ENCODE assay signal across 20 cellular contexts in genomic region chr19:38531515-38531914, GRCh38.
DNase-seq lines count a peak whose midpoint lies in the region; ATAC-seq, FAIRE-seq and TF ChIP-seq lines count a peak whose summit lies in the region.
"Had no signal": no experiment of that assay in that cellular context is flagged by ENCODE, and none has a peak within 500 bp of the region (broad histone marks: within the 10 kb centered on the region; RNA-seq: fewer than 3 reads in every experiment).

No MANE protein-coding gene starts in this region.

- TF ChIP-seq POLR2A in A549 (IDR thresholded peaks at IDR 0.05; ENCODE audit: low read length): no peak

- H3K4me3 Mint-ChIP-seq in naive thymus-derived CD4-positive, alpha-beta T cell: no peak overlapping the region
- H3K4me3 Mint-ChIP-seq: CD4-positive, alpha-beta memory T cell; CD4-positive, CD25-positive, alpha-beta regulatory T cell; CD8-positive, alpha-beta memory T cell had no signal

- no peaks in the 10 kb centered on the region for H3K36me3 ChIP-seq in HEK293 (ENCODE audit: control insufficient read depth in 2 of 2, insufficient read depth in 1 of 2, low read length in 2 of 2)
- H3K36me3 ChIP-seq in kidney (ENCODE audit: control insufficient read depth in 1 of 2, insufficient read depth in 2 of 2, low read length in 2 of 2): no peaks in the 10 kb centered on the region
- H3K36me3 ChIP-seq in naive thymus-derived CD4-positive, alpha-beta T cell (ENCODE audit: control insufficient read depth in 2 of 3, insufficient read depth in 3 of 3, low read length in 3 of 3): no peaks in the 10 kb centered on the region
- H3K36me3 ChIP-seq: BE2C, BLaER1 had no signal

- peaks cover 26% of the 10 kb centered on the region for H3K9me3 ChIP-seq in A549
- H3K9me3 ChIP-seq in HEK293 (ENCODE audit: control insufficient read depth, insufficient read depth, low read depth, low read length): no peaks in the 10 kb centered on the region
- H3K9me3 ChIP-seq in kidney (ENCODE audit: control insufficient read depth in 1 of 2, low read length in 2 of 2): peaks cover 5 to 9% of the 10 kb centered on the region in 2 donors
- H3K9me3 ChIP-seq in naive thymus-derived CD4-positive, alpha-beta T cell (ENCODE audit: control insufficient read depth in 2 of 3, low read length in 3 of 3): peaks cover 0 to 10% (median 0%) of the 10 kb centered on the region in 3 experiments
- H3K9me3 ChIP-seq: BE2C had no signal

- peaks cover 0 to 19% (median 4%) of the 10 kb centered on the region in 5 donors for H3K36me3 Mint-ChIP-seq in naive thymus-derived CD4-positive, alpha-beta T cell
- H3K36me3 Mint-ChIP-seq: CD14-positive monocyte; CD8-positive, alpha-beta memory T cell had no signal

- DNase-seq in A549 (ENCODE audit: low read depth in 1 of 2, low spot score in 1 of 2) (no peak), kidney (peak; percentile 34), NCI-H187 treated with DMSO at 0.1 percent for 48 hours (lab: John Stamatoyannopoulos, UW) (no peak)
- no peak for DNase-seq in naive thymus-derived CD4-positive, alpha-beta T cell
- DNase-seq: ACHN; BE2C; C1 segment of cervical spinal cord; CD4-positive, alpha-beta memory T cell; CD4-positive, CD25-positive, alpha-beta regulatory T cell; CD8-positive, alpha-beta memory T cell; COR-L47; DMS79 treated with DMSO at 0.1 percent for 48 hours; GF-D8 had no signal

- POLR2A ChIA-PET in A549 (lab: Yijun Ruan, JAX): no interaction called here
- POLR2A ChIA-PET in HEK293 (lab: Yijun Ruan, JAX): no interaction called here
- POLR2A ChIA-PET in naive thymus-derived CD4-positive, alpha-beta T cell (lab: Charles Lee): no interaction called here

- H3K4me2 ChIP-seq in A549: no peak overlapping the region
- H3K4me2 ChIP-seq: BLaER1 had no signal

- H3K9ac ChIP-seq in kidney (ENCODE audit: low read length in 2 of 2): no peak overlapping the region
- H3K9ac ChIP-seq: BLaER1 had no signal

- no peak for TF ChIP-seq RAD21 in A549 (conservative IDR thresholded peaks at IDR 0.05 in 1 of 2, IDR thresholded peaks at IDR 0.05 in 1 of 2)

- H3K27me3 Mint-ChIP-seq in naive thymus-derived CD4-positive, alpha-beta T cell: peaks cover 0 to 12% (median 0%) of the 10 kb centered on the region in 5 donors
- H3K27me3 Mint-ChIP-seq: CD4-positive, alpha-beta memory T cell; CD4-positive, CD25-positive, alpha-beta regulatory T cell had no signal

- H3K27me3 ChIP-seq in naive thymus-derived CD4-positive, alpha-beta T cell (ENCODE audit: control insufficient read depth in 2 of 2, insufficient read depth in 2 of 2, low read length in 2 of 2): no peaks in the 10 kb centered on the region
- H3K27me3 ChIP-seq: BE2C, BLaER1 had no signal

- no peak for TF ChIP-seq EP300 in A549 (IDR thresholded peaks at IDR 0.05)

- TF ChIP-seq CTCF in A549 (IDR thresholded peaks at IDR 0.05): no peak
- TF ChIP-seq CTCF in HEK293 (tag by site-specific recombination; IDR thresholded peaks at IDR 0.05): no peak
- TF ChIP-seq CTCF in kidney (IDR thresholded peaks at IDR 0.05; ENCODE audit: borderline replicate concordance, extremely low read depth, insufficient read depth): no peak

- peaks cover 5% of the 10 kb centered on the region; the same call in 2 of the 3 replicates for H3K4me1 ChIP-seq in A549
- H3K4me1 ChIP-seq in HEK293 (ENCODE audit: control insufficient read depth, insufficient read depth, low read length): no peaks in the 10 kb centered on the region
- no peaks in the 10 kb centered on the region for H3K4me1 ChIP-seq in kidney (ENCODE audit: control insufficient read depth in 1 of 2, insufficient read depth in 1 of 2, low read depth in 1 of 2, low read length in 2 of 2)
- H3K4me1 ChIP-seq in naive thymus-derived CD4-positive, alpha-beta T cell (ENCODE audit: control insufficient read depth in 2 of 2, insufficient read depth in 2 of 2, low read length in 2 of 2): peaks cover 0 to 4% of the 10 kb centered on the region in 2 donors
- H3K4me1 ChIP-seq: BE2C, BLaER1 had no signal

- H3K27ac Mint-ChIP-seq in naive thymus-derived CD4-positive, alpha-beta T cell: no peak overlapping the region
- H3K27ac Mint-ChIP-seq: CD14-positive monocyte; CD4-positive, alpha-beta memory T cell; CD4-positive, CD25-positive, alpha-beta regulatory T cell had no signal

- no peak overlapping the region for H3K4me3 ChIP-seq in A549
- H3K4me3 ChIP-seq in HEK293 (ENCODE audit: low read depth, low read length): no peak overlapping the region
- H3K4me3 ChIP-seq in kidney (ENCODE audit: low read length in 2 of 2): no peak overlapping the region
- no peak overlapping the region for H3K4me3 ChIP-seq in naive thymus-derived CD4-positive, alpha-beta T cell (ENCODE audit: low read length)
- H3K4me3 ChIP-seq: BLaER1 had no signal

- intact Hi-C loops in kidney (cut with DNase I): no loop called here
- intact Hi-C loops in naive thymus-derived CD4-positive, alpha-beta T cell (cut with micrococcal nuclease): no loop called here

- WGBS in A549 (ENCODE audit: missing lambda C conversion rate): 78% methylated on average over 2 of the region's 2 CpGs

- FAIRE-seq in A549 (lab: Jason Lieb, UNC) (peak; percentile 54), kidney (lab: Jason Lieb, UNC) (no peak)
- FAIRE-seq: G401.6, GM12892, GM18507 had no signal

- H3K27ac ChIP-seq in A549 (no peak overlapping the region), HEK293 (ENCODE audit: extremely low read depth, low read depth, low read length) (no peak overlapping the region), kidney (ENCODE audit: low read depth in 2 of 2, low read length in 2 of 2) (no peak overlapping the region)
- H3K27ac ChIP-seq in naive thymus-derived CD4-positive, alpha-beta T cell (ENCODE audit: low read depth, low read length): no peak overlapping the region
- H3K27ac ChIP-seq: 22Rv1, BLaER1 had no signal

- no peak for ATAC-seq in A549
- no peak for ATAC-seq in naive thymus-derived CD4-positive, alpha-beta T cell

- peaks cover 5 to 14% (median 8%) of the 10 kb centered on the region in 7 donors for H3K4me1 Mint-ChIP-seq in naive thymus-derived CD4-positive, alpha-beta T cell

- peaks cover 0 to 21% (median 5%) of the 10 kb centered on the region in 11 donors for H3K9me3 Mint-ChIP-seq in naive thymus-derived CD4-positive, alpha-beta T cell

- CTCF ChIA-PET in A549 (lab: Yijun Ruan, JAX) (interaction anchor here (0.6 to 9.3 kb wide), 10 partner anchors 8 to 399 kb away, joined by 3 to 145 read pairs (median 4); partner anchors contain the start of genes MRPS12 and SARS2), HEK293 (lab: Yijun Ruan, JAX) (interaction anchor here (3.4 to 10.0 kb wide), 2 partner anchors 13 to 17 kb away, joined by 19 to 40 read pairs; no protein-coding TSS in a partner anchor)
- CTCF ChIA-PET in naive thymus-derived CD4-positive, alpha-beta T cell (lab: Charles Lee): interaction anchor here (1.0 kb wide), 1 partner anchor 16 kb away, joined by 3 read pairs; no protein-coding TSS in a partner anchor

TF ChIP-seq in A549, 52 proteins besides CTCF, POLR2A, EP300 and RAD21:
- TF ChIP-seq ZNF302 (CRISPR knock-in tag; IDR thresholded peaks at IDR 0.05) (no peak), ZC3H11A (IDR thresholded peaks at IDR 0.05) (no peak), SMC3 (IDR thresholded peaks at IDR 0.05) (no peak)

TF ChIP-seq in HEK293, 187 proteins besides CTCF, POLR2A, EP300 and RAD21:
- peak; percentile 98 for TF ChIP-seq ZNF121 (tag by site-specific recombination; IDR thresholded peaks at IDR 0.05)
- no peak for TF ChIP-seq ZNF548 (tag by site-specific recombination; IDR thresholded peaks at IDR 0.05)
